1 cellular context compared by ENCODE assay signal in genomic region chr20:2470432-2471193, GRCh38.
TF ChIP-seq lines count a peak whose summit lies in the region.

Gene SNRPB (minus strand): TSS chr20:2470789. CDS start chr20:2470690, 99 bp downstream.

TF ChIP-seq in HepG2, 621 proteins besides CTCF, POLR2A, EP300 and RAD21 (continued from another document):
- TF ChIP-seq ATF7 (IDR thresholded peaks at IDR 0.05) (no peak; the same call in 1 of the 2 replicates), ATF7 (CRISPR knock-in tag; IDR thresholded peaks at IDR 0.05) (peak; percentile 89), MLXIP (CRISPR knock-in tag; IDR thresholded peaks at IDR 0.05; ENCODE audit: borderline replicate concordance) (peak; percentile 87; the same call in 1 of the 2 replicates), ZNF275 (CRISPR knock-in tag; IDR thresholded peaks at IDR 0.05; ENCODE audit: borderline replicate concordance) (peak; percentile 98; the same call in 1 of the 2 replicates), SNRNP70 (IDR thresholded peaks at IDR 0.05; ENCODE audit: low read depth, low read length) (no peak), ONECUT2 (CRISPR knock-in tag; IDR thresholded peaks at IDR 0.05) (peak; percentile 68; the same call in 1 of the 2 replicates), TIGD3 (CRISPR knock-in tag; IDR thresholded peaks at IDR 0.05; ENCODE audit: borderline replicate concordance) (peak; percentile 99), ZNF362 (CRISPR knock-in tag; IDR thresholded peaks at IDR 0.05; ENCODE audit: borderline replicate concordance) (peak; percentile 82), ZNF639 (CRISPR knock-in tag; conservative IDR thresholded peaks at IDR 0.05) (peak; percentile 99), ZNF513 (CRISPR knock-in tag; conservative IDR thresholded peaks at IDR 0.05) (peak; percentile 88; the same call in 1 of the 2 replicates), ZNF572 (CRISPR knock-in tag; IDR thresholded peaks at IDR 0.05) (no peak; the same call in none of the 2 replicates), THAP7 (CRISPR knock-in tag; IDR thresholded peaks at IDR 0.05) (peak; percentile 98), ZNF143 (CRISPR knock-in tag; IDR thresholded peaks at IDR 0.05) (peak; percentile 83), REST (IDR thresholded peaks at IDR 0.05; ENCODE audit: borderline replicate concordance in 1 of 2, low read depth in 1 of 2, low read length in 2 of 2) (peak in 1 of 2 experiments; percentile 78; a peak in 2 of 4 replicates), ADNP (CRISPR knock-in tag; IDR thresholded peaks at IDR 0.05) (no peak; the same call in none of the 2 replicates), NFYB (CRISPR knock-in tag; IDR thresholded peaks at IDR 0.05) (peak; percentile 63), NFYC (CRISPR knock-in tag; IDR thresholded peaks at IDR 0.05) (peak; percentile 66), ZNF3 (CRISPR knock-in tag; IDR thresholded peaks at IDR 0.05) (peak; percentile 84; the same call in 1 of the 2 replicates), CHD4 (IDR thresholded peaks at IDR 0.05; ENCODE audit: borderline replicate concordance, low read length) (peak; percentile 66; the same call in 1 of the 2 replicates), SATB2 (CRISPR knock-in tag; IDR thresholded peaks at IDR 0.05) (peak; percentile 97), ZFP36L2 (CRISPR knock-in tag; IDR thresholded peaks at IDR 0.05) (peak; percentile 96), RELA (CRISPR knock-in tag; IDR thresholded peaks at IDR 0.05) (peak; percentile 77; the same call in 1 of the 2 replicates), ZNF335 (CRISPR knock-in tag; IDR thresholded peaks at IDR 0.05) (peak; percentile 96), AHR (CRISPR knock-in tag; IDR thresholded peaks at IDR 0.05) (peak; percentile 98), ZBTB42 (CRISPR knock-in tag; IDR thresholded peaks at IDR 0.05) (peak; percentile 98), ZNF629 (CRISPR knock-in tag; conservative IDR thresholded peaks at IDR 0.05) (peak; percentile 72; the same call in 1 of the 2 replicates), PREB (CRISPR knock-in tag; IDR thresholded peaks at IDR 0.05) (peak; percentile 94), ZNF570 (CRISPR knock-in tag; IDR thresholded peaks at IDR 0.05; ENCODE audit: borderline replicate concordance) (peak; percentile 97; the same call in 1 of the 2 replicates), E2F5 (CRISPR knock-in tag; conservative IDR thresholded peaks at IDR 0.05) (peak; percentile 100), SOX13 (IDR thresholded peaks at IDR 0.05) (peak; percentile 69; the same call in 1 of the 2 replicates), SOX13 (CRISPR knock-in tag; conservative IDR thresholded peaks at IDR 0.05 in 1 of 2, IDR thresholded peaks at IDR 0.05 in 1 of 2) (peak; percentile 66 to 91; a peak in 2 of 4 replicates), REXO4 (CRISPR knock-in tag; IDR thresholded peaks at IDR 0.05; ENCODE audit: borderline replicate concordance) (0 out of 2 replicates have a peak, but pooled peaks have one; percentile 26), FOXA3 (CRISPR knock-in tag; IDR thresholded peaks at IDR 0.05) (peak; percentile 86), TBP (CRISPR knock-in tag; IDR thresholded peaks at IDR 0.05) (no peak), ZNF781 (CRISPR knock-in tag; IDR thresholded peaks at IDR 0.05; ENCODE audit: borderline replicate concordance, not compliant biosample characterization) (peak; percentile 99), CC2D1A (CRISPR knock-in tag; IDR thresholded peaks at IDR 0.05) (no peak), PLRG1 (conservative IDR thresholded peaks at IDR 0.05) (no peak), JDP2 (CRISPR knock-in tag; IDR thresholded peaks at IDR 0.05; ENCODE audit: borderline replicate concordance) (peak; percentile 87; the same call in 1 of the 2 replicates)
